Comparison of ENCODE assay signal across 1 cellular context in genomic region chr10:97331304-97331703, GRCh38.
TF ChIP-seq lines count a peak whose summit lies in the region.

No MANE protein-coding gene starts in this region.

TF ChIP-seq in H1, 55 proteins besides CTCF, POLR2A, EP300 and RAD21:
- TF ChIP-seq POLR2AphosphoS5 (IDR thresholded peaks at IDR 0.05; ENCODE audit: low read depth, low read length), result 0 out of 2 replicates have a peak, but pooled peaks have one; percentile 13
- TF ChIP-seq POU5F1 (IDR thresholded peaks at IDR 0.05; ENCODE audit: low read depth, low read length), result no peak
